Comparison of ENCODE assay signal across 2 cellular contexts in the genomic region with DNA sequence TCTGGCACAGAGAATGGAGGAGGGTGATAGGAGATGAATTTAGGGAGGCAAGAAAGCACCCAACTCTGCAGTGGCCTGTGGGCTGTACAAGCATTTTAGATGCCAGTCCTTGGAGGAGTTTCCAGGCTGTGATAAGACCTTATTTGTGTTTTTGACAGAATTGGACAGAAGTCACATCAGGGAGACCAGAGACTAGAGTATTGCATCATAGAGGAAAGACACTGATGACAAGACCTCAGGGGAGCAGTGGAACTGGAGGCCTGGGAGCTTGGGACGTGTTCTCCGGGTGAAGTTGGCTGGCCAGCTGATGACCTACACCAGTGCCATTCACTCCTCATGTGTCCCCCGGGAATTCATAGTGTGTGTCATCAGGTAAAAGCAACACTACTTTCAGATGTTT.
A peak's percentile ranks its signal among the peaks of the same experiment; 100 is the strongest.
TF ChIP-seq lines count a peak whose summit lies in the region.

No MANE protein-coding gene starts in this region.

TF ChIP-seq in IMR-90, 13 proteins besides CTCF, POLR2A, EP300 and RAD21:
- no peak for TF ChIP-seq BHLHE40 (IDR thresholded peaks at IDR 0.05; ENCODE audit: low read depth, low read length)
- TF ChIP-seq CEBPB (IDR thresholded peaks at IDR 0.05; ENCODE audit: low read depth, low read length), result peak; percentile 60; the same call in 1 of the 2 replicates
- TF ChIP-seq SMC3 (IDR thresholded peaks at IDR 0.05; ENCODE audit: low read depth, low read length), result no peak
- TF ChIP-seq, protein P1, sequence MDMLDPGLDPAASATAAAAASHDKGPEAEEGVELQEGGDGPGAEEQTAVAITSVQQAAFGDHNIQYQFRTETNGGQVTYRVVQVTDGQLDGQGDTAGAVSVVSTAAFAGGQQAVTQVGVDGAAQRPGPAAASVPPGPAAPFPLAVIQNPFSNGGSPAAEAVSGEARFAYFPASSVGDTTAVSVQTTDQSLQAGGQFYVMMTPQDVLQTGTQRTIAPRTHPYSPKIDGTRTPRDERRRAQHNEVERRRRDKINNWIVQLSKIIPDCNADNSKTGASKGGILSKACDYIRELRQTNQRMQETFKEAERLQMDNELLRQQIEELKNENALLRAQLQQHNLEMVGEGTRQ (IDR thresholded peaks at IDR 0.05; ENCODE audit: low read depth, low read length), result no peak

TF ChIP-seq in H1, 55 proteins besides CTCF, POLR2A, EP300 and RAD21:
- TF ChIP-seq CEBPB (IDR thresholded peaks at IDR 0.05; ENCODE audit: low read depth, low read length) (peak; percentile 36; the same call in 1 of the 2 replicates), KDM1A (IDR thresholded peaks at IDR 0.05; ENCODE audit: borderline replicate concordance, low read length) (no peak)
TF ChIP-seq in H1: peak in this region for 1.
